Comparison of ENCODE assay signal across 9 cellular contexts in the genomic region with DNA sequence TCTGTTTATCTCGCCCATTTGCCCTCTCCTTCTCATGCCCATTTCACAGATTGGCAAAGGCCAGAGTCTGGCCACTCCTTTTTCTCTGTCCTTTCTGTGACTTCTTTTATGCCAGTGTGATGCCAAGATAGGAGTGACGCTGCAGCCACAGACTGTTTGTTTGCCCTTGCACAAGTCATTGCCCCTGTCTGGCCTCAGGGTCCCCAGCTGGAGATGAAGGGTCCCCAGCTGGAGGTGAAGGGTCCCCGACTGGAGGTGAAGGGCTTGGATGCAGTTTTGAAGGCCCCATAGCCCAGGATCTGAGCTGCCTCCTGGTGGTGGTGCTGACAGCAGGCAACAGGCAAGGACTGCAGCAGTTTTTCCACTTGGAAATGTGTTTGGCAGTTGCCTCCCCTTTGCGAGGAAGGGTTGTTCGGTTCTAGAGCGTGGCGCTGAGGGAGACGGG. TPM values are rescaled to one million over a fixed set of nuclear protein-coding genes. Genes with fewer than 3 reads are reported as not detected.
A peak's percentile ranks its signal among the peaks of the same experiment; 100 is the strongest.
DNase-seq lines count a peak whose midpoint lies in the region; ATAC-seq and TF ChIP-seq lines count a peak whose summit lies in the region.
"Had no signal": no experiment of that assay in that cellular context is flagged by ENCODE, and none has a peak within 500 bp of the region (broad histone marks: within the 10 kb centered on the region; RNA-seq: fewer than 3 reads in every experiment).

No MANE protein-coding gene starts in this region.

- peak; percentile 61 for TF ChIP-seq RAD21 in IMR-90 (IDR thresholded peaks at IDR 0.05; ENCODE audit: low read length)

- peak overlapping the region; percentile 85; the same call in 2 of the 3 replicates for H2BK15ac ChIP-seq in IMR-90 (ENCODE audit: low read depth, low read length)

- no peak overlapping the region for H3K18ac ChIP-seq in IMR-90 (ENCODE audit: low read depth, low read length)

- no peak overlapping the region for H3K56ac ChIP-seq in IMR-90 (ENCODE audit: extremely low read depth, insufficient read depth, low read length)

- peak overlapping the region; percentile 1; the same call in 1 of the 2 replicates for H3K27ac ChIP-seq in IMR-90 (ENCODE audit: insufficient read depth, low read length)
- H3K27ac ChIP-seq in coronary artery, result peak overlapping the region in 1 of 2 donors; percentile 74
- H3K27ac ChIP-seq in lower lobe of right lung, result no peak overlapping the region

- H3K27me3 ChIP-seq in IMR-90 (ENCODE audit: control insufficient read depth, insufficient read depth, low read length) (no peaks in the 10 kb centered on the region), lower lobe of right lung (ENCODE audit: low read depth) (no peaks in the 10 kb centered on the region)

- H3K36me3 ChIP-seq in IMR-90 (ENCODE audit: control insufficient read depth, insufficient read depth, low read length) (no peaks in the 10 kb centered on the region), lower lobe of right lung (no peaks in the 10 kb centered on the region)

- peak overlapping the region; percentile 22; the same call in 1 of the 2 replicates for H4K91ac ChIP-seq in IMR-90 (ENCODE audit: insufficient read depth, low read depth, low read length)

- H3K9me1 ChIP-seq in IMR-90 (ENCODE audit: insufficient read depth, low read length), result 0 out of 2 replicates have a peak, but pooled peaks cover 5% of the 10 kb centered on the region

- in situ Hi-C loops in IMR-90 (cut with MboI; ENCODE audit: low sequenced_read_pairs), result loop anchor here (5.0 kb wide), 1 partner anchor 56 kb away; a partner anchor contains a TSS

- H2BK120ac ChIP-seq in IMR-90 (ENCODE audit: low read depth, low read length), result peak overlapping the region; percentile 89

- H3K4me3 ChIP-seq in AG09309 (ENCODE audit: control insufficient read depth, low read depth, low read length), result no peak overlapping the region
- H3K4me3 ChIP-seq in IMR-90 (ENCODE audit: insufficient read depth, low read depth, low read length), result no peak overlapping the region
- H3K4me3 ChIP-seq in coronary artery, result no peak overlapping the region
- H3K4me3 ChIP-seq in lower lobe of right lung, result no peak overlapping the region

- peak overlapping the region; percentile 57 for H2BK20ac ChIP-seq in IMR-90 (ENCODE audit: low read depth, low read length)

- TF ChIP-seq CTCF in AG09309 (IDR thresholded peaks at IDR 0.05; ENCODE audit: control insufficient read depth, insufficient read depth, low read depth, low read length, missing control alignments) (peak; percentile 84), IMR-90 (conservative IDR thresholded peaks at IDR 0.05; ENCODE audit: low read depth, low read length) (peak; percentile 62), coronary artery (IDR thresholded peaks at IDR 0.05) (peak; percentile 27), lower lobe of right lung (IDR thresholded peaks at IDR 0.05) (peak; percentile 26)

- 60% methylated on average over 2 of the region's 8 CpGs; no CpG with 5 or more reads in 1 of the 2 experiments for WGBS in IMR-90 (ENCODE audit: extremely low coverage in 2 of 2, insufficient read length in 1 of 2), 2 experiments

- peak overlapping the region; percentile 73 for H2AFZ ChIP-seq in IMR-90 (replicated peaks; ENCODE audit: low read length, poor library complexity)

- peak overlapping the region; percentile 39 for H3K4ac ChIP-seq in IMR-90 (ENCODE audit: low read depth, low read length)

- no peak for TF ChIP-seq POLR2A in IMR-90 (IDR thresholded peaks at IDR 0.05; ENCODE audit: low read depth, low read length)

- peaks cover 6% of the 10 kb centered on the region; the same call in 1 of the 2 replicates for H4K20me1 ChIP-seq in IMR-90 (ENCODE audit: insufficient read depth, low read length)

- intact Hi-C loops in IMR-90 (cut with micrococcal nuclease), result loop anchor here (1.0 to 5.0 kb wide), 2 partner anchors 56 to 341 kb away; a partner anchor contains a TSS
- intact Hi-C loops in lower lobe of right lung (cut with DNase I), result no loop called here

- no peak overlapping the region; the same call in 1 of the 2 replicates for H4K5ac ChIP-seq in IMR-90 (ENCODE audit: low read depth, low read length)

- H3K4me1 ChIP-seq in IMR-90 (ENCODE audit: control insufficient read depth, insufficient read depth, low read length), result peaks cover 34% of the 10 kb centered on the region
- H3K4me1 ChIP-seq in lower lobe of right lung, result peaks cover 12% of the 10 kb centered on the region

- H2AK9ac ChIP-seq in IMR-90 (replicated peaks; ENCODE audit: low read depth, low read length, poor library complexity), result peak overlapping the region; percentile 43

- 0 out of 2 replicates have a peak overlapping the region, but pooled peaks have one; percentile 11 for H3K23ac ChIP-seq in IMR-90 (ENCODE audit: low read depth, low read length)

- no peak overlapping the region for H3K4me2 ChIP-seq in IMR-90 (ENCODE audit: low read depth, low read length)

- dilution Hi-C loops in IMR-90 (cut with HindIII; ENCODE audit: low sequenced_read_pairs, unreplicated experiment), result no loop called here

- no peaks in the 10 kb centered on the region for H3K9me3 ChIP-seq in IMR-90 (ENCODE audit: control insufficient read depth, insufficient read depth, low read length)
- H3K9me3 ChIP-seq in lower lobe of right lung, result no peaks in the 10 kb centered on the region

- CTCF ChIA-PET in IMR-90 (lab: Yijun Ruan, JAX), result interaction anchor here (0.6 to 1.4 kb wide), 3 partner anchors 23 to 52 kb away, joined by 3 to 4 read pairs (median 4); no protein-coding TSS in a partner anchor

- ATAC-seq in IMR-90 (ENCODE audit: low read depth), result peak; percentile 19; the same call in 1 of the 2 replicates
- no peak for ATAC-seq in lower lobe of right lung
- no peak for ATAC-seq in GM19397 (IDR thresholded peaks at IDR 0.05; ENCODE audit: unreplicated experiment)
- no peak for ATAC-seq in GM18519 (IDR thresholded peaks at IDR 0.05; ENCODE audit: low FRiP score, unreplicated experiment)

- H2BK5ac ChIP-seq in IMR-90 (ENCODE audit: low read depth, low read length, poor library complexity, severe bottlenecking), result no peak overlapping the region

- H3K14ac ChIP-seq in IMR-90 (replicated peaks; ENCODE audit: low read depth, low read length), result 0 out of 2 replicates have a peak overlapping the region, but pooled peaks have one; percentile 32

- POLR2A ChIA-PET in IMR-90 (lab: Charles Lee; ENCODE audit: unreplicated experiment), result no interaction called here

- no TSS peak for BruUV-seq in IMR-90 (replicated peaks; lab: Mats Ljungman, UMichigan)

- H2AK5ac ChIP-seq in IMR-90 (ENCODE audit: low read depth, low read length), result peak overlapping the region; percentile 46

- H3K9ac ChIP-seq in IMR-90 (ENCODE audit: low read depth, low read length), result no peak overlapping the region

- peaks cover 0 to 10% of the 10 kb centered on the region in 2 experiments; a peak in 1 of 4 replicates for H3K79me1 ChIP-seq in IMR-90 (ENCODE audit: low read depth in 1 of 2, low read length in 2 of 2)

- peak overlapping the region in 1 of 2 experiments; percentile 41; a peak in 1 of 4 replicates for H4K8ac ChIP-seq in IMR-90 (ENCODE audit: low read depth in 2 of 2, low read length in 2 of 2)

- DNase-seq in AG09309 (ENCODE audit: low read depth) (no peak), IMR-90 (peak; percentile 63), coronary artery (ENCODE audit: low spot score) (no peak), lower lobe of right lung (no peak), NCI-H774 (lab: John Stamatoyannopoulos, UW) (no peak)
- no peak for DNase-seq in activated effector memory CD4-positive, alpha-beta T cell treated with Interleukin-2 at 50 U/mL for 16 hours
- DNase-seq: GDM1 had no signal

TF ChIP-seq in IMR-90, 13 proteins besides CTCF, POLR2A, EP300 and RAD21:
- peak; percentile 67 for TF ChIP-seq SMC3 (IDR thresholded peaks at IDR 0.05; ENCODE audit: low read depth, low read length)
- TF ChIP-seq, protein P1, sequence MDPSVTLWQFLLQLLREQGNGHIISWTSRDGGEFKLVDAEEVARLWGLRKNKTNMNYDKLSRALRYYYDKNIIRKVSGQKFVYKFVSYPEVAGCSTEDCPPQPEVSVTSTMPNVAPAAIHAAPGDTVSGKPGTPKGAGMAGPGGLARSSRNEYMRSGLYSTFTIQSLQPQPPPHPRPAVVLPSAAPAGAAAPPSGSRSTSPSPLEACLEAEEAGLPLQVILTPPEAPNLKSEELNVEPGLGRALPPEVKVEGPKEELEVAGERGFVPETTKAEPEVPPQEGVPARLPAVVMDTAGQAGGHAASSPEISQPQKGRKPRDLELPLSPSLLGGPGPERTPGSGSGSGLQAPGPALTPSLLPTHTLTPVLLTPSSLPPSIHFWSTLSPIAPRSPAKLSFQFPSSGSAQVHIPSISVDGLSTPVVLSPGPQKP (IDR thresholded peaks at IDR 0.05; ENCODE audit: borderline replicate concordance, low read depth, low read length), result no peak

RNA-seq across cellular contexts. Expression of a gene that starts 50.8 kb away (rescaled TPM):
- total RNA-seq in IMR-90 (2012; rRNA removed), result 0.72 and 0.83 TPM in 2 replicates
- polyA plus RNA-seq in IMR-90 (2012; rRNA removed), result 3.0 and 3.8 TPM in 2 replicates
- 0.79 and 3.2 TPM in 2 replicates for polyA plus RNA-seq in IMR-90 (2012; cell fraction: cytosol; rRNA removed)
- 1.6 and 2.4 TPM in 2 replicates for polyA plus RNA-seq in IMR-90 (2012; cell fraction: nucleus; rRNA removed; ENCODE audit: low replicate concordance)
- 13.2 TPM for total RNA-seq in lower lobe of right lung

RNA-seq across cellular contexts. Expression of a gene that starts 55.9 kb away (rescaled TPM):
- 1.4 and 1.6 TPM in 2 replicates for total RNA-seq in IMR-90 (2012; rRNA removed)
- polyA plus RNA-seq in IMR-90 (2012; rRNA removed), result 4.2 and 4.4 TPM in 2 replicates
- 3.2 and 6.3 TPM in 2 replicates for polyA plus RNA-seq in IMR-90 (2012; cell fraction: cytosol; rRNA removed)
- polyA plus RNA-seq in IMR-90 (2012; cell fraction: nucleus; rRNA removed; ENCODE audit: low replicate concordance), result 6.9 and 11.9 TPM in 2 replicates
- 22.2 TPM for total RNA-seq in lower lobe of right lung

Comparison
In these comparisons a context has a peak if more than half of its experiments do, and no peak if none do; other contexts are left out.
1. CTCF ChIP-seq: peak in every context shown above with its lines; median percentile 84 in AG09309; 62 in IMR-90; 27 in coronary artery; 26 in lower lobe of right lung.